ENCODE assay signal across 8 cellular contexts in the genomic region with DNA sequence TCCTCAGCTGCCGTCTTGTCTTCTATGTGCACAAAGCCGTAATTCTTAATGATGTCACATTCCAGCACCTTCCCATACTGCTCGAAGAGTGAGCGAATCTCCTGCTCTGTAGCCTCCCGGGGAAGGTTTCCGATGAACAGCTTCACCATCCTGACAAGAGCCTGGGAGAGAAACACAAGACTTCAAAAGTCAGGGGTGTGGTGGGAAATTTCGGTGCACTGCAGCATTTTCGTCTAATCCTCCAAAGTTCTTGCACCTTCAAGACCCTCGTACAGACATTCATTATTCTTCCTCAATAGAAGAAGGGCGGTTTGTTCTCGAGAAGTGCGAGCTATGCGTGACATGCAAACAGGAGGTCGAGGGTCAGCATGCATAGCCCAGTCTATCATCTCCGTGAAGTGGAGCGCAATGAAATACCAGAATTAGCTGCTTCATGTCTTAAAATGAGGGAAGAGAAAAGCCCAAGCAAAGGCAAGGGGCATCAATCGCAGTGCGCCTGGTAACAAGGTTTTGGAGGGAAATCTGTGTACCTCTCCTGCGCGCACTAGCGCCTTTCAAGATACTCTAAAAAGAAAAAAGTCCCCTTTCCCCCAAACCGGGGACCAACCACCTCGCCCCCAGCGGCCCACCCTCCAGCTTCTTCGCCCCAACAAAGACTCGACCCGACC. TPM values are rescaled to one million over a fixed set of nuclear protein-coding genes. Genes with fewer than 3 reads are reported as not detected.
DNase-seq lines count a peak whose midpoint lies in the region; ATAC-seq and TF ChIP-seq lines count a peak whose summit lies in the region.

No MANE protein-coding gene starts in this region.

- CTCF ChIA-PET in RWPE1 (lab: Yijun Ruan, JAX), result interaction anchor here (0.6 to 2.6 kb wide), 5 partner anchors 19 to 1107 kb away, joined by 3 to 6 read pairs (median 4); partner anchors contain the start of gene ZNRD2

- POLR2A ChIA-PET in RWPE1 (lab: Yijun Ruan, JAX; ENCODE audit: low non-redundant PET), result interaction anchor here (0.5 to 1.9 kb wide), 5 partner anchors 9 to 371 kb away, joined by 3 to 9 read pairs (median 4); partner anchors contain the start of gene DPP3

- H3K27me3 ChIP-seq in psoas muscle (ENCODE audit: insufficient read depth in 3 of 3, low read length in 2 of 3), result no peaks in the 10 kb centered on the region

- H3K4me3 ChIP-seq in GM12864 (ENCODE audit: low read depth, low read length) (peak overlapping the region; percentile 90), psoas muscle (peak overlapping the region; percentile 86)

- DNase-seq in GM12864 (ENCODE audit: low read depth) (no peak), RWPE1 (ENCODE audit: low spot score) (no peak), fibroblast of peridontal ligament (ENCODE audit: extremely low read depth) (peak; percentile 22), psoas muscle (no peak)
- no peak for DNase-seq in NK-92 treated with Interleukin-12 subunit alpha and Interleukin-12 subunit beta, amount 100 ng/mL, for 24 hours (lab: John Stamatoyannopoulos, UW)
- DNase-seq in effector CD4-positive, alpha-beta T cell, result no peak

- H3K27ac ChIP-seq in RWPE1, result peak overlapping the region; percentile 94
- H3K27ac ChIP-seq in psoas muscle, result peak overlapping the region; percentile 93

- peaks cover 0 to 13% of the 10 kb centered on the region in 2 donors for H3K36me3 ChIP-seq in psoas muscle (ENCODE audit: insufficient read depth in 1 of 2, low read depth in 1 of 2)

- no peak for TF ChIP-seq CTCF in GM12864 (IDR thresholded peaks at IDR 0.05; ENCODE audit: low read depth, low read length, missing control alignments)
- TF ChIP-seq CTCF in RWPE1 (conservative IDR thresholded peaks at IDR 0.05; ENCODE audit: low read depth), result no peak
- no peak for TF ChIP-seq CTCF in psoas muscle (IDR thresholded peaks at IDR 0.05)

- intact Hi-C loops in psoas muscle (cut with DNase I), result loop anchor here (1.0 to 5.0 kb wide), 3 partner anchors 35 to 85 kb away; partner anchors contain the start of genes CCDC87 (in 1 of the 2) and CCS (in 1 of the 2)

- 4 to 6% (median 4%) methylated on average over 25 to 27 of the region's 27 CpGs for WGBS in psoas muscle, 3 donors

- ATAC-seq in psoas muscle (no peak), HG03039 (IDR thresholded peaks at IDR 0.05; ENCODE audit: unreplicated experiment) (no peak)
- no peak for ATAC-seq in activated CD4-positive, CD25-positive, alpha-beta regulatory T cell treated with anti-CD3 and anti-CD28 coated beads, Interleukin-2, amount 50 U/mL, for 24 hours

- no peaks in the 10 kb centered on the region for H3K9me3 ChIP-seq in psoas muscle

- H3K4me1 ChIP-seq in psoas muscle, result peaks cover 30% of the 10 kb centered on the region

RNA-seq across cellular contexts. Expression of gene RBM4B, which starts 0.6 kb away (rescaled TPM):
- 10 to 100 TPM in 2 of 4 donors, 1 to 10 TPM in 2; 3.6 to 11.0 (median 8.2) TPM for total RNA-seq in psoas muscle
- polyA plus RNA-seq in psoas muscle, result 10 to 100 TPM in 1 of 3 donors, 1 to 10 TPM in 2; 8.9 to 12.8 (median 10.0) TPM

RNA-seq across cellular contexts. Expression of gene RBM4, which starts 38.6 kb away (rescaled TPM):
- 10 to 100 TPM; 54.5 to 80.8 (median 66.8) TPM for total RNA-seq in psoas muscle
- polyA plus RNA-seq in psoas muscle, result 10 to 100 TPM; 54.8 to 67.4 (median 57.9) TPM

RNA-seq across cellular contexts. Expression of gene SPTBN2, which starts 52.0 kb away (rescaled TPM):
- 1 to 10 TPM in 1 of 4 donors, under 1 TPM in 3; 0.08 to 1.4 (median 0.72) TPM for total RNA-seq in psoas muscle
- polyA plus RNA-seq in psoas muscle, result under 1 TPM in 2 of 3 donors, not detected in 1; 0.08 to 0.16 TPM
